Comparison of ENCODE assay signal across 9 cellular contexts in the genomic region with DNA sequence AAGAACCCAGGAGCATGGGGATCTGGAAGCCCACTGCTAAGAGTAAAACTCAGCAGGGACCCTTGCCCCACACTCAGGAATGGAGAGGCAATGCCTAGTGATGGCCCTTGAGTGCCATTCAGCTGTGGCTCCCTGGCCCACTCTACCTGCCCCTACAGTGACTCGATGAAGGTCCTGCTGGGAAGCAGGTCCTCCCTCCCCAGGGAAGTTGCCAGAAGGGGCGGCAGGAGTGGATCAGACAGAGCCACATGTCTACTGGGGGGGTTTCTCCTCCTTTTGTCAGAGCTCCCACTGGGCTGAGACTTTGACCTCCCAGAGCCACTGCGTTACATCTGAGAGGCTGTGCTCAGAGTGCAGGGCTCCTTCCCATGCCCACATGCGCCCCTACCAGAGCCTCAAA. TPM values are rescaled to one million over a fixed set of nuclear protein-coding genes. Genes with fewer than 3 reads are reported as not detected.
DNase-seq lines count a peak whose midpoint lies in the region; ATAC-seq and TF ChIP-seq lines count a peak whose summit lies in the region.
"Had no signal": no experiment of that assay in that cellular context is flagged by ENCODE, and none has a peak within 500 bp of the region (broad histone marks: within the 10 kb centered on the region; RNA-seq: fewer than 3 reads in every experiment).

No MANE protein-coding gene starts in this region.

- no peak for ATAC-seq in activated CD4-positive, alpha-beta T cell treated with anti-CD3 and anti-CD28 coated beads for 36 hours
- no peak for ATAC-seq in stimulated activated naive CD8-positive, alpha-beta T cell treated with anti-CD3 and anti-CD28 coated beads, Interleukin-15, amount 100 ng/mL, for 72 hours
- no peak for ATAC-seq in GM21619 (IDR thresholded peaks at IDR 0.05; ENCODE audit: unreplicated experiment)

- POLR2A ChIA-PET in activated CD4-positive, alpha-beta T cell treated with anti-CD3 and anti-CD28 coated beads for 36 hours (lab: Charles Lee), result no interaction called here
- POLR2A ChIA-PET in activated CD4-positive, alpha-beta memory T cell treated with anti-CD3 and anti-CD28 coated beads for 36 hours (lab: Charles Lee), result interaction anchor here (0.8 to 2.0 kb wide), 4 partner anchors 11 to 91 kb away, joined by 3 to 8 read pairs (median 4); a partner anchor contains a TSS

- peak overlapping the region; percentile 60 to 65 for H3K4me3 ChIP-seq in foreskin fibroblast (ENCODE audit: low read depth in 1 of 2, low read length in 2 of 2)

- H3K4me3 Mint-ChIP-seq in activated CD4-positive, alpha-beta T cell treated with anti-CD3 and anti-CD28 coated beads for 36 hours, result peak overlapping the region; percentile 85
- H3K4me3 Mint-ChIP-seq in activated CD4-positive, alpha-beta memory T cell treated with anti-CD3 and anti-CD28 coated beads for 36 hours, result peak overlapping the region; percentile 87
- peak overlapping the region; percentile 91 to 95 for H3K4me3 Mint-ChIP-seq in stimulated activated naive CD8-positive, alpha-beta T cell treated with anti-CD3 and anti-CD28 coated beads, Interleukin-15, amount 100 ng/mL, for 72 hours

- peaks cover 7% of the 10 kb centered on the region for H3K36me3 Mint-ChIP-seq in activated CD4-positive, alpha-beta T cell treated with anti-CD3 and anti-CD28 coated beads for 36 hours (ENCODE audit: low read depth)
- H3K36me3 Mint-ChIP-seq in activated CD4-positive, alpha-beta memory T cell treated with anti-CD3 and anti-CD28 coated beads for 36 hours, result peaks cover 12% of the 10 kb centered on the region

- H3K9me3 Mint-ChIP-seq in activated CD4-positive, alpha-beta T cell treated with anti-CD3 and anti-CD28 coated beads for 36 hours (ENCODE audit: low read depth), result no peaks in the 10 kb centered on the region
- no peaks in the 10 kb centered on the region for H3K9me3 Mint-ChIP-seq in activated CD4-positive, alpha-beta memory T cell treated with anti-CD3 and anti-CD28 coated beads for 36 hours
- no peaks in the 10 kb centered on the region for H3K9me3 Mint-ChIP-seq in stimulated activated naive CD8-positive, alpha-beta T cell treated with anti-CD3 and anti-CD28 coated beads, Interleukin-15, amount 100 ng/mL, for 72 hours

- intact Hi-C loops in activated CD4-positive, alpha-beta T cell treated with anti-CD3 and anti-CD28 coated beads for 36 hours (cut with DNase I, micrococcal nuclease), result loop anchor here (5.0 to 10.0 kb wide), 2 partner anchors 43 to 764 kb away; a partner anchor contains a TSS
- intact Hi-C loops in activated CD4-positive, alpha-beta memory T cell treated with anti-CD3 and anti-CD28 coated beads for 36 hours (cut with micrococcal nuclease), result no loop called here

- CTCF ChIA-PET in activated CD4-positive, alpha-beta T cell treated with anti-CD3 and anti-CD28 coated beads for 36 hours (lab: Charles Lee), result interaction anchor here (0.6 kb wide), 2 partner anchors 26 to 48 kb away, joined by 3 read pairs; no protein-coding TSS in a partner anchor
- CTCF ChIA-PET in activated CD4-positive, alpha-beta memory T cell treated with anti-CD3 and anti-CD28 coated beads for 36 hours (lab: Charles Lee), result interaction anchor here (1.3 kb wide), 1 partner anchor 91 kb away, joined by 3 read pairs; a partner anchor contains a TSS

- peaks cover 26% of the 10 kb centered on the region for H3K4me1 Mint-ChIP-seq in activated CD4-positive, alpha-beta T cell treated with anti-CD3 and anti-CD28 coated beads for 36 hours
- H3K4me1 Mint-ChIP-seq in activated CD4-positive, alpha-beta memory T cell treated with anti-CD3 and anti-CD28 coated beads for 36 hours (ENCODE audit: low read depth), result peaks cover 25% of the 10 kb centered on the region
- H3K4me1 Mint-ChIP-seq in stimulated activated naive CD8-positive, alpha-beta T cell treated with anti-CD3 and anti-CD28 coated beads, Interleukin-15, amount 100 ng/mL, for 72 hours, result peaks cover 47% of the 10 kb centered on the region

- no peaks in the 10 kb centered on the region for H3K27me3 Mint-ChIP-seq in activated CD4-positive, alpha-beta T cell treated with anti-CD3 and anti-CD28 coated beads for 36 hours
- no peaks in the 10 kb centered on the region for H3K27me3 Mint-ChIP-seq in activated CD4-positive, alpha-beta memory T cell treated with anti-CD3 and anti-CD28 coated beads for 36 hours
- H3K27me3 Mint-ChIP-seq in stimulated activated naive CD8-positive, alpha-beta T cell treated with anti-CD3 and anti-CD28 coated beads, Interleukin-15, amount 100 ng/mL, for 72 hours, result no peaks in the 10 kb centered on the region

- DNase-seq in activated CD4-positive, alpha-beta T cell treated with anti-CD3 and anti-CD28 coated beads for 36 hours, result no peak
- no peak for DNase-seq in activated CD4-positive, alpha-beta T cell treated with anti-CD3 and anti-CD28 coated beads, Interleukin-2, amount 50 U/mL, for 48 hours
- DNase-seq in activated CD4-positive, alpha-beta memory T cell treated with anti-CD3 and anti-CD28 coated beads for 36 hours, result no peak
- DNase-seq in foreskin fibroblast (no peak), nucleus accumbens (lab: John Stamatoyannopoulos, UW) (no peak)
- DNase-seq in stimulated activated naive CD8-positive, alpha-beta T cell treated with anti-CD3 and anti-CD28 coated beads, Interleukin-15, amount 100 ng/mL, for 72 hours, result no peak
- no peak for DNase-seq in activated CD4-positive, alpha-beta T cell treated with anti-CD3 and anti-CD28 coated beads, Interleukin-2, amount 50 U/mL, for 1 hour
- DNase-seq: NCI-H69 had no signal

- H3K27ac Mint-ChIP-seq in activated CD4-positive, alpha-beta T cell treated with anti-CD3 and anti-CD28 coated beads for 36 hours, result peak overlapping the region; percentile 86
- H3K27ac Mint-ChIP-seq in activated CD4-positive, alpha-beta memory T cell treated with anti-CD3 and anti-CD28 coated beads for 36 hours, result no peak overlapping the region
- peak overlapping the region in 1 of 2 donors; percentile 42 for H3K27ac Mint-ChIP-seq in stimulated activated naive CD8-positive, alpha-beta T cell treated with anti-CD3 and anti-CD28 coated beads, Interleukin-15, amount 100 ng/mL, for 72 hours

- TF ChIP-seq CTCF in foreskin fibroblast (IDR thresholded peaks at IDR 0.05; ENCODE audit: low read depth, low read length), result no peak

RNA-seq across cellular contexts. Expression of a gene that starts 1.2 kb away (rescaled TPM):
- total RNA-seq in activated CD4-positive, alpha-beta T cell treated with anti-CD3 and anti-CD28 coated beads for 36 hours, result 10 to 100 TPM; 10.4 to 11.3 TPM
- 10 to 100 TPM; 14.4 to 16.1 TPM for total RNA-seq in activated CD4-positive, alpha-beta memory T cell treated with anti-CD3 and anti-CD28 coated beads for 36 hours

RNA-seq across cellular contexts. Expression of a gene that starts 2.8 kb away (rescaled TPM):
- 10 to 100 TPM; 45.2 to 47.6 TPM for total RNA-seq in activated CD4-positive, alpha-beta T cell treated with anti-CD3 and anti-CD28 coated beads for 36 hours
- total RNA-seq in activated CD4-positive, alpha-beta memory T cell treated with anti-CD3 and anti-CD28 coated beads for 36 hours, result 10 to 100 TPM; 49.5 to 53.3 TPM

RNA-seq across cellular contexts. Expression of a gene that starts 10.1 kb away (rescaled TPM):
- total RNA-seq in activated CD4-positive, alpha-beta T cell treated with anti-CD3 and anti-CD28 coated beads for 36 hours, result 10 to 100 TPM; 34.7 to 43.0 TPM
- total RNA-seq in activated CD4-positive, alpha-beta memory T cell treated with anti-CD3 and anti-CD28 coated beads for 36 hours, result 10 to 100 TPM; 45.5 to 47.7 TPM

RNA-seq across cellular contexts. Expression of a gene that starts 26.9 kb away (rescaled TPM):
- total RNA-seq in activated CD4-positive, alpha-beta T cell treated with anti-CD3 and anti-CD28 coated beads for 36 hours, result 10 to 100 TPM; 27.6 to 30.5 TPM
- 10 to 100 TPM; 21.4 to 28.4 TPM for total RNA-seq in activated CD4-positive, alpha-beta memory T cell treated with anti-CD3 and anti-CD28 coated beads for 36 hours

RNA-seq across cellular contexts. Expression of a gene that starts 31.1 kb away (rescaled TPM):
- total RNA-seq in activated CD4-positive, alpha-beta T cell treated with anti-CD3 and anti-CD28 coated beads for 36 hours, result 10 to 100 TPM; 23.2 to 25.3 TPM
- total RNA-seq in activated CD4-positive, alpha-beta memory T cell treated with anti-CD3 and anti-CD28 coated beads for 36 hours, result 10 to 100 TPM; 33.7 to 35.2 TPM
